Comparison of ENCODE assay signal across 25 cellular contexts in genomic region chr1:30038134-30039025, GRCh38.
DNase-seq lines count a peak whose midpoint lies in the region; ATAC-seq and TF ChIP-seq lines count a peak whose summit lies in the region.
"Had no signal": no experiment of that assay in that cellular context is flagged by ENCODE, and none has a peak within 500 bp of the region (broad histone marks: within the 10 kb centered on the region; RNA-seq: fewer than 3 reads in every experiment).

No MANE protein-coding gene starts in this region.

- H3K36me3 Mint-ChIP-seq in endodermal cell (ENCODE audit: low read depth) = no peaks in the 10 kb centered on the region
- H3K36me3 Mint-ChIP-seq: CD14-positive monocyte had no signal

- H3K9me3 ChIP-seq in right atrium auricular region (no peaks in the 10 kb centered on the region), right cardiac atrium (ENCODE audit: control insufficient read depth, low read length) (no peaks in the 10 kb centered on the region), endodermal cell (ENCODE audit: control insufficient read depth, low read length) (peaks cover 26% of the 10 kb centered on the region), vagina (no peaks in the 10 kb centered on the region)
- H3K9me3 ChIP-seq: A549 had no signal

- ATAC-seq in right cardiac atrium = no peak
- ATAC-seq: A549, Panc1 had no signal

- H3K36me3 ChIP-seq in right atrium auricular region (no peaks in the 10 kb centered on the region), endodermal cell (ENCODE audit: control insufficient read depth, insufficient read depth, low read length) (no peaks in the 10 kb centered on the region), vagina (no peaks in the 10 kb centered on the region)

- H3K4me3 Mint-ChIP-seq in endodermal cell = no peak overlapping the region
- H3K4me3 Mint-ChIP-seq: B cell, CD14-positive monocyte had no signal

- H3K4me3 ChIP-seq in right atrium auricular region (no peak overlapping the region), right cardiac atrium (ENCODE audit: low read length) (no peak overlapping the region), endodermal cell (ENCODE audit: low read length) (no peak overlapping the region), vagina (no peak overlapping the region)
- H3K4me3 ChIP-seq: A549 had no signal

- DNase-seq in right atrium auricular region (ENCODE audit: low spot score) (peak; percentile 32), right cardiac atrium (no peak), endodermal cell (peak; percentile 32), mesenteric fat pad (ENCODE audit: low spot score) (peak; percentile 84), vagina (ENCODE audit: extremely low spot score in 2 of 2) (peak; percentile 44 to 77), SW 1271 (lab: John Stamatoyannopoulos, UW) (no peak), GOT3 (lab: John Stamatoyannopoulos, UW) (no peak), NOMO-1 treated with dmso at 0.1 percent for 144 hours (lab: John Stamatoyannopoulos, UW; ENCODE audit: unreplicated experiment) (no peak)
- DNase-seq: EL; GF-D8; H7; IMR-90; NCI-H1092 treated with DMSO at 0.1 percent for 48 hours; NCI-H146; NCI-H2029 treated with DMSO at 0.1 percent for 48 hours; NCI-H226; NCI-H510A treated with DMSO at 0.1 percent for 48 hours; NCI-H748 treated with DMSO at 0.1 percent for 48 hours; NK-92 treated with Interleukin-12 subunit alpha and Interleukin-12 subunit beta, amount 100 ng/mL, for 24 hours; SIG-M5 had no signal

- TF ChIP-seq POLR2A in vagina (IDR thresholded peaks at IDR 0.05) = no peak

- 65% methylated on average over 9 of the region's 9 CpGs for WGBS in right cardiac atrium
- 90 to 95% methylated on average over 7 to 8 of the region's 9 CpGs for WGBS in endodermal cell (ENCODE audit: insufficient coverage in 1 of 2, insufficient read length in 1 of 2), 2 experiments

- H3K9me3 Mint-ChIP-seq in endodermal cell = peaks cover 13% of the 10 kb centered on the region

- H3K9ac ChIP-seq in endodermal cell (ENCODE audit: extremely low read depth, low read length, poor library complexity, severe bottlenecking) = no peak overlapping the region
- H3K9ac ChIP-seq: KMS-11 had no signal

- H3K27me3 ChIP-seq in right atrium auricular region = no peaks in the 10 kb centered on the region
- H3K27me3 ChIP-seq in right cardiac atrium (ENCODE audit: control insufficient read depth, insufficient read depth) = no peaks in the 10 kb centered on the region
- no peaks in the 10 kb centered on the region for H3K27me3 ChIP-seq in endodermal cell (ENCODE audit: control insufficient read depth, insufficient read depth, low read length, poor library complexity, severe bottlenecking)
- H3K27me3 ChIP-seq in vagina = no peaks in the 10 kb centered on the region

- TF ChIP-seq CTCF in right atrium auricular region (IDR thresholded peaks at IDR 0.05) (no peak), endodermal cell (conservative IDR thresholded peaks at IDR 0.05) (no peak), vagina (IDR thresholded peaks at IDR 0.05) (no peak)

- no peaks in the 10 kb centered on the region for H3K27me3 Mint-ChIP-seq in endodermal cell (ENCODE audit: insufficient read depth)

- H3K4me1 Mint-ChIP-seq in endodermal cell = peaks cover 8% of the 10 kb centered on the region
- H3K4me1 Mint-ChIP-seq: B cell, CD14-positive monocyte had no signal

- no peak overlapping the region for H3K27ac ChIP-seq in right atrium auricular region
- no peak overlapping the region for H3K27ac ChIP-seq in right cardiac atrium (ENCODE audit: low read length)
- H3K27ac ChIP-seq in endodermal cell (ENCODE audit: low read depth, low read length) = no peak overlapping the region
- no peak overlapping the region for H3K27ac ChIP-seq in vagina
- H3K27ac ChIP-seq: A549, KMS-11 had no signal

- intact Hi-C loops in right cardiac atrium (cut with DNase I) (no loop called here), vagina (cut with DNase I) (no loop called here)

- H3K4me1 ChIP-seq in right atrium auricular region (no peaks in the 10 kb centered on the region), right cardiac atrium (ENCODE audit: control insufficient read depth, insufficient read depth, low read length) (no peaks in the 10 kb centered on the region), endodermal cell (ENCODE audit: control insufficient read depth, insufficient read depth, low read length) (no peaks in the 10 kb centered on the region), vagina (no peaks in the 10 kb centered on the region)
- H3K4me1 ChIP-seq: A549 had no signal

- H3K27ac Mint-ChIP-seq in endodermal cell = no peak overlapping the region
- H3K27ac Mint-ChIP-seq: B cell, CD14-positive monocyte had no signal

Comparison
In these comparisons a context has a peak if more than half of its experiments do, and no peak if none do; other contexts are left out.
1. DNase-seq: peak in right atrium auricular region (single experiment), endodermal cell (single experiment), mesenteric fat pad (single experiment) and vagina (2 of 2); none in right cardiac atrium (0 of 3), SW 1271 (0 of 2), GOT3 (single experiment) and NOMO-1 treated with dmso at 0.1 percent for 144 hours (single experiment).